ENCODE assay signal across 25 cellular contexts in the genomic region with DNA sequence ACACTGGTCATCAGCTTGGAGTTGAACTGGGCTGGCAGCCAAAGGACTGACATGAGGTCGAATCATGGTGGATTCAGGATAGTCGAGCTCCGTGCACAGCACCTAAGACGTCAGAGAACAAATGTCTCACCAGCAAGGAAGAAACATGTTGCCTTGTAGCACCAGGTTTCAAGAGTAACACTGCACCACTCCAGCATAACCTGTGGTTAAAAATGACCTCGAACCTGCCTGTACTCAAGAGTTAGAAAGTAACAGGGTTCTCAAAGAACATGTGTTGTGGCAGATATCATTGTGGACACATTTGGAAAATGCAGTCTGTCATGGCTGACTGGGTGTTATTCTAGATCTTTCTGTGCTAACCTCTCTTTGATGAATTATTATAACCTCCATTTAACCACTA.
"Had no signal": no experiment of that assay in that cellular context is flagged by ENCODE, and none has a peak within 500 bp of the region (broad histone marks: within the 10 kb centered on the region; RNA-seq: fewer than 3 reads in every experiment).

No MANE protein-coding gene starts in this region.

- H3K27ac Mint-ChIP-seq: dendritic cell treated with granulocyte-macrophage colony-stimulating factor and Interleukin-4, amounts not matched to agents 40 ng/mL and 50 ng/mL, for 4 days; stimulated activated naive CD8-positive, alpha-beta T cell treated with anti-CD3 and anti-CD28 coated beads, Interleukin-15, amount 100 ng/mL, for 72 hours had no signal

- H3K36me3 ChIP-seq: colonic mucosa, esophagus muscularis mucosa, gastroesophageal sphincter, heart right ventricle, left lung, prostate gland, suprapubic skin had no signal

- H3K4me1 ChIP-seq: colonic mucosa, esophagus muscularis mucosa, foreskin keratinocyte, gastroesophageal sphincter, heart right ventricle, left lung, prostate gland, suprapubic skin had no signal

- H3K4me2 ChIP-seq: smooth muscle cell had no signal

- H3K27ac ChIP-seq: colonic mucosa, esophagus muscularis mucosa, foreskin keratinocyte, gastroesophageal sphincter, heart right ventricle, left lung, prostate gland, suprapubic skin had no signal

- ATAC-seq: foreskin keratinocyte; gastroesophageal sphincter; heart right ventricle; left cardiac atrium; left lung; naive thymus-derived CD8-positive, alpha-beta T cell; sciatic nerve; stimulated activated naive CD8-positive, alpha-beta T cell treated with anti-CD3 and anti-CD28 coated beads, Interleukin-15, amount 100 ng/mL, for 72 hours had no signal

- H3K9me3 Mint-ChIP-seq: central memory CD8-positive, alpha-beta T cell; dendritic cell treated with granulocyte-macrophage colony-stimulating factor and Interleukin-4, amounts not matched to agents 40 ng/mL and 50 ng/mL, for 4 days; naive thymus-derived CD8-positive, alpha-beta T cell; stimulated activated naive CD8-positive, alpha-beta T cell treated with anti-CD3 and anti-CD28 coated beads, Interleukin-15, amount 100 ng/mL, for 72 hours had no signal

- H3K4me3 Mint-ChIP-seq: central memory CD8-positive, alpha-beta T cell; dendritic cell treated with granulocyte-macrophage colony-stimulating factor and Interleukin-4, amounts not matched to agents 40 ng/mL and 50 ng/mL, for 4 days; naive thymus-derived CD8-positive, alpha-beta T cell; stimulated activated naive CD8-positive, alpha-beta T cell treated with anti-CD3 and anti-CD28 coated beads, Interleukin-15, amount 100 ng/mL, for 72 hours had no signal

- H3K9me3 ChIP-seq: colonic mucosa, esophagus muscularis mucosa, gastroesophageal sphincter, heart right ventricle, left lung, prostate gland, suprapubic skin had no signal

- H3K4me3 ChIP-seq: colonic mucosa, esophagus muscularis mucosa, gastroesophageal sphincter, heart right ventricle, left lung, prostate gland, smooth muscle cell, suprapubic skin had no signal

- H3K27me3 ChIP-seq: colonic mucosa, foreskin keratinocyte, left lung had no signal

- H3K4me1 Mint-ChIP-seq: central memory CD8-positive, alpha-beta T cell; naive thymus-derived CD8-positive, alpha-beta T cell; stimulated activated naive CD8-positive, alpha-beta T cell treated with anti-CD3 and anti-CD28 coated beads, Interleukin-15, amount 100 ng/mL, for 72 hours had no signal

- H3K36me3 Mint-ChIP-seq: naive thymus-derived CD8-positive, alpha-beta T cell had no signal

- DNase-seq: colonic mucosa; effector CD8-positive, alpha-beta T cell; foreskin keratinocyte; heart right ventricle; hippocampal formation; left cardiac atrium; left lung; mammary epithelial cell; mesendoderm; naive thymus-derived CD8-positive, alpha-beta T cell; stimulated activated CD4-positive, alpha-beta T cell treated with anti-CD3 and anti-CD28 coated beads, Interleukin-12 subunit alpha, Interleukin-12 subunit beta, amount 100 ng/mL, for 4 hours; stimulated activated CD4-positive, alpha-beta T cell treated with anti-CD3 and anti-CD28 coated beads, Interleukin-1b, Interleukin-23, amount 100 ng/mL, for 48 hours; stimulated activated CD4-positive, alpha-beta T cell treated with anti-CD3 and anti-CD28 coated beads, Interleukin-4, amount 100 ng/mL, for 1 hour; stimulated activated CD8-positive, alpha-beta memory T cell treated with anti-CD3 and anti-CD28 coated beads, Interleukin-4, amount 100 ng/mL, for 48 hours; stimulated activated naive CD4-positive, alpha-beta T cell; stimulated activated naive CD8-positive, alpha-beta T cell treated with anti-CD3 and anti-CD28 coated beads, Interleukin-15, amount 100 ng/mL, for 72 hours; trophoblast cell had no signal
